ENCODE assay signal across 1 cellular context in genomic region chr1:86704456-86704971, GRCh38.
TF ChIP-seq lines count a peak whose summit lies in the region.

SH3GLB1 (plus strand) TSS chr1:86704576; CDS start chr1:86704900, 324 bp downstream.

TF ChIP-seq in K562, 482 proteins besides CTCF, POLR2A, EP300 and RAD21 (continued from another document and continues in another):
- TF ChIP-seq AFF1 (IDR thresholded peaks at IDR 0.05; ENCODE audit: low read depth in 1 of 2, partially characterized antibody in 2 of 2) (no peak), NCOA6 (IDR thresholded peaks at IDR 0.05) (no peak), CREBBP (IDR thresholded peaks at IDR 0.05; ENCODE audit: low read depth, low read length) (no peak), CXXC5 (CRISPR knock-in tag; IDR thresholded peaks at IDR 0.05) (peak; percentile 94), ZNF589 (CRISPR knock-in tag; IDR thresholded peaks at IDR 0.05; ENCODE audit: low read depth) (no peak), NEUROD1 (IDR thresholded peaks at IDR 0.05; ENCODE audit: borderline replicate concordance, low read depth, low read length, partially characterized antibody) (no peak), ZNF717 (CRISPR knock-in tag; IDR thresholded peaks at IDR 0.05) (no peak), FOXA1 (IDR thresholded peaks at IDR 0.05; ENCODE audit: borderline replicate concordance) (no peak), ATF1 (CRISPR knock-in tag; IDR thresholded peaks at IDR 0.05) (no peak), ATF1 (tag; IDR thresholded peaks at IDR 0.05) (peak; percentile 78), ARID3A (IDR thresholded peaks at IDR 0.05; ENCODE audit: borderline replicate concordance, low read depth, low read length) (no peak), SOX6 (IDR thresholded peaks at IDR 0.05) (0 out of 2 replicates have a peak, but pooled peaks have one; percentile 50), PHF20 (IDR thresholded peaks at IDR 0.05; ENCODE audit: partially characterized antibody) (peak; percentile 51), EZH2 (IDR thresholded peaks at IDR 0.05; ENCODE audit: borderline replicate concordance, low read depth, low read length) (no peak), SP1 (CRISPR knock-in tag; IDR thresholded peaks at IDR 0.05) (peak; percentile 90), MXI1 (IDR thresholded peaks at IDR 0.05; ENCODE audit: low read depth, low read length) (no peak), BHLHE40 (IDR thresholded peaks at IDR 0.05; ENCODE audit: low read length) (peak; percentile 42; the same call in 1 of the 2 replicates), TBL1XR1 (IDR thresholded peaks at IDR 0.05; ENCODE audit: low read length in 2 of 2) (peak in 1 of 2 experiments; percentile 31; a peak in 1 of 4 replicates), ZBTB49 (CRISPR knock-in tag; IDR thresholded peaks at IDR 0.05; ENCODE audit: borderline replicate concordance) (no peak), YY1 (IDR thresholded peaks at IDR 0.05; ENCODE audit: borderline replicate concordance in 1 of 3, control insufficient read depth in 1 of 3, extremely low read depth in 1 of 3, insufficient read depth in 3 of 3, insufficient read length in 1 of 3, insufficient replicate concordance in 2 of 3, low read depth in 1 of 3, low read length in 2 of 3) (peak in 2 of 3 experiments; percentile 51 to 76), CLOCK (CRISPR knock-in tag; IDR thresholded peaks at IDR 0.05; ENCODE audit: borderline replicate concordance) (no peak), NRF1 (conservative IDR thresholded peaks at IDR 0.05 in 1 of 2, IDR thresholded peaks at IDR 0.05 in 1 of 2) (peak; percentile 81 to 84), EGR1 (conservative IDR thresholded peaks at IDR 0.05) (peak; percentile 21), ZNF830 (CRISPR knock-in tag; IDR thresholded peaks at IDR 0.05) (no peak), RUNX1 (IDR thresholded peaks at IDR 0.05; ENCODE audit: low read depth) (no peak), SMARCA5 (IDR thresholded peaks at IDR 0.05) (no peak), TCF7 (IDR thresholded peaks at IDR 0.05; ENCODE audit: borderline replicate concordance) (no peak), ELF1 (tag; IDR thresholded peaks at IDR 0.05) (peak; percentile 64), ID3 (CRISPR knock-in tag; IDR thresholded peaks at IDR 0.05) (no peak), ID3 (tag; IDR thresholded peaks at IDR 0.05) (no peak), TEAD4 (IDR thresholded peaks at IDR 0.05; ENCODE audit: low read length) (peak; percentile 26; the same call in 1 of the 2 replicates), TEAD4 (CRISPR knock-in tag; IDR thresholded peaks at IDR 0.05; ENCODE audit: borderline replicate concordance) (no peak), ARHGAP35 (IDR thresholded peaks at IDR 0.05; ENCODE audit: partially characterized antibody) (no peak), STAT6 (CRISPR knock-in tag; IDR thresholded peaks at IDR 0.05) (0 out of 2 replicates have a peak, but pooled peaks have one; percentile 68), IFI16 (CRISPR knock-in tag; IDR thresholded peaks at IDR 0.05) (no peak), ZBTB17 (CRISPR knock-in tag; IDR thresholded peaks at IDR 0.05) (peak; percentile 36; the same call in 1 of the 2 replicates), ZMIZ1 (IDR thresholded peaks at IDR 0.05; ENCODE audit: low read depth in 2 of 2, low read length in 2 of 2) (0 out of 4 replicates have a peak, but pooled peaks of 1 of the 2 experiments have one; percentile 19), TGIF2 (CRISPR knock-in tag; IDR thresholded peaks at IDR 0.05) (no peak), ATF4 (CRISPR knock-in tag; IDR thresholded peaks at IDR 0.05) (no peak), MTF1 (CRISPR knock-in tag; IDR thresholded peaks at IDR 0.05; ENCODE audit: borderline replicate concordance) (no peak), TEAD2 (tag; IDR thresholded peaks at IDR 0.05) (no peak), NR3C1 (CRISPR knock-in tag; IDR thresholded peaks at IDR 0.05) (peak; percentile 75; the same call in 1 of the 2 replicates), NFATC3 (IDR thresholded peaks at IDR 0.05) (no peak), BRD4 (IDR thresholded peaks at IDR 0.05) (no peak)
